Comparison of ENCODE assay signal across 8 cellular contexts in the genomic region with DNA sequence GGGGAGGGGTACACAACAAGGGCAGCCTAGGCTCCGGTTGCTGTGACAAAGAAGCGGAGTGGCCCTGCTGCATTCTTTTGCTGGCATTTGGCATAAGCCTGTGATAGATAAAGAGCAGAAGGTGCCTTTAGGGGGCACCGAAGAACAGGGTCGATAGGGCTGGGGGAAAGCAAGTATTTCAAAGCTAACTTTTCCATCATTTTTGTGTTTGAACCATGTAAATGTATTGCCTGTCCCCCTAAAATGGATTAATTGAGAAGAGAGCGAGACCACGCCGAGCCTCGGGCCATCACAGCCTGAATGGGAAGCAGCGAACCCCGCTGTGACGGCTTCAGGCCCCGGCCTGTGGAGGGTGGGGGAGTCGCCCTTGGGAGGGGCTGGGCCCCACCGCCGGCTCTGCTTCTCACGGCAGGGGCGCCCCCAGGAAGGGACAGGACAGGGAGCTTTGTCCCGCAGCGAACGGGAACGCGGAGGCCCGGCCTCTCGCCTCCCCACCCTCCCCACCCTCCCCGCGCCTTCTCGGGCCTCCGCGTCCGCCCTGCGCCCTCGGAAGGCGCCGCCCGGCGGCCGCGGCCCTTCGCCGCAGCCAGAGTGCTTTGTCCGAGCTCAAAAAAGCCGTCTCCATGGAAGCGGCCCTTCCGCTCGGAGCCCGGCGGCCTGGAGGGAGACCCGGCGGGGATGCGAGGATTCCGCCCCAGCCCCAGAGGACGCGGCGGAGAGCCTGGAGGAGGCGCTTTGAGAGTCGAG. TPM values are rescaled to one million over a fixed set of nuclear protein-coding genes. Genes with fewer than 3 reads are reported as not detected.
DNase-seq lines count a peak whose midpoint lies in the region; ATAC-seq and TF ChIP-seq lines count a peak whose summit lies in the region.

No MANE protein-coding gene starts in this region.

- H3K4me3 Mint-ChIP-seq in stimulated activated memory B cell treated with anti-CD40 and anti-IgM and Interleukin-4, amounts not matched to agents 10 μg/mL and 1 μg/mL and 100 μg/mL, for 72 hours, result peak overlapping the region; percentile 82

- no peaks in the 10 kb centered on the region for H3K27me3 ChIP-seq in kidney epithelial cell (ENCODE audit: control insufficient read depth, insufficient read depth, low read length)

- peak overlapping the region; percentile 62 for H3K9ac ChIP-seq in ES-I3 (ENCODE audit: low read depth, low read length)

- H3K9me3 ChIP-seq in ES-I3 (ENCODE audit: control insufficient read depth, insufficient read depth, low read length), result no peaks in the 10 kb centered on the region

- H3K4me3 ChIP-seq in kidney epithelial cell (ENCODE audit: low read depth, low read length), result peak overlapping the region; percentile 37

- H3K27ac ChIP-seq in caudate nucleus (ENCODE audit: low read depth, low read length), result peak overlapping the region; percentile 62

- peak; percentile 26 for TF ChIP-seq CTCF in kidney epithelial cell (IDR thresholded peaks at IDR 0.05; ENCODE audit: insufficient read depth, low read length, poor library complexity, severe bottlenecking)

- H3K4me1 ChIP-seq in ES-I3 (ENCODE audit: insufficient read depth, low read length), result no peaks in the 10 kb centered on the region; the same call in 1 of the 2 replicates

- no peaks in the 10 kb centered on the region for H3K9me3 Mint-ChIP-seq in stimulated activated memory B cell treated with anti-CD40 and anti-IgM and Interleukin-4, amounts not matched to agents 10 μg/mL and 1 μg/mL and 100 μg/mL, for 72 hours

- ATAC-seq in stimulated activated memory B cell treated with anti-CD40 and anti-IgM and Interleukin-4, amounts not matched to agents 10 μg/mL and 1 μg/mL and 100 μg/mL, for 72 hours, result peak; percentile 52
- ATAC-seq in GM19397 (IDR thresholded peaks at IDR 0.05; ENCODE audit: unreplicated experiment), result no peak

- H3K4me1 Mint-ChIP-seq in stimulated activated memory B cell treated with anti-CD40 and anti-IgM and Interleukin-4, amounts not matched to agents 10 μg/mL and 1 μg/mL and 100 μg/mL, for 72 hours, result peaks cover 14% of the 10 kb centered on the region

- H3K27me3 Mint-ChIP-seq in stimulated activated memory B cell treated with anti-CD40 and anti-IgM and Interleukin-4, amounts not matched to agents 10 μg/mL and 1 μg/mL and 100 μg/mL, for 72 hours, result peaks cover 76% of the 10 kb centered on the region

- H3K27ac Mint-ChIP-seq in stimulated activated memory B cell treated with anti-CD40 and anti-IgM and Interleukin-4, amounts not matched to agents 10 μg/mL and 1 μg/mL and 100 μg/mL, for 72 hours, result no peak overlapping the region

- DNase-seq in NCI-H1694 treated with DMSO at 0.1 percent for 48 hours (lab: John Stamatoyannopoulos, UW), result peak; percentile 8
- DNase-seq in caudate nucleus (lab: John Stamatoyannopoulos, UW), result peak in 17 of 61 donors; percentile 22 to 62 (median 35)
- DNase-seq in kidney epithelial cell (ENCODE audit: low read depth), result no peak
- DNase-seq in NCI-H446 treated with DMSO at 0.1 percent for 48 hours (lab: John Stamatoyannopoulos, UW), result no peak
- no peak for DNase-seq in GM19240 (ENCODE audit: insufficient read length, low spot score)

- no peaks in the 10 kb centered on the region for H3K36me3 ChIP-seq in ES-I3 (ENCODE audit: insufficient read depth, low read length)
- no peaks in the 10 kb centered on the region for H3K36me3 ChIP-seq in kidney epithelial cell (ENCODE audit: control insufficient read depth, insufficient read depth, low read length)

- no peaks in the 10 kb centered on the region for H3K36me3 Mint-ChIP-seq in stimulated activated memory B cell treated with anti-CD40 and anti-IgM and Interleukin-4, amounts not matched to agents 10 μg/mL and 1 μg/mL and 100 μg/mL, for 72 hours

RNA-seq across cellular contexts. Expression of gene ALDH1L1, which starts 32.4 kb away (rescaled TPM):
- 1.0 and 1.2 TPM in 2 replicates for total RNA-seq in kidney epithelial cell
